Comparison of ENCODE assay signal across 11 cellular contexts in the genomic region with DNA sequence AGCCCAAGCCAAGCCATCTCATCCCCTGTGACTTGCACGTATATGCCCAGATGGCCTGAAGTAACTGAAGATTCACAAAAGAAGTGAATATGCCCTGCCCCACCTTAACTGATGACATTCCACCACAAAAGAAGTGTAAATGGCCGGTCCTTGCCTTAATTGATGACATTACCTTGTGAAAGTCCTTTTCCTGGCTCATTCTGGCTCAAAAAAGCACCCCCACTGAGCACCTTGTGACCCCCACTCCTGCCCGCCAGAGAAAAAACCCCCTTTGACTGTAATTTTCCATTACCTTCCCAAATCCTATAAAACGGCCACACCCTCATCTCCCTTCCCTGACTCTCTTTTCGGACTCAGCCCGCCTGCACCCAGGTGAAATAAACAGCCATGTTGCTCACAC. TPM values are rescaled to one million over a fixed set of nuclear protein-coding genes. Genes with fewer than 3 reads are reported as not detected.
"Had no signal": no experiment of that assay in that cellular context is flagged by ENCODE, and none has a peak within 500 bp of the region (broad histone marks: within the 10 kb centered on the region; RNA-seq: fewer than 3 reads in every experiment).

No MANE protein-coding gene starts in this region.

RNA-seq across cellular contexts. Expression of gene SERTM2, which starts 37.8 kb away (rescaled TPM):
- total RNA-seq: heart right ventricle; left cardiac atrium; left ventricle myocardium superior; lung microvascular endothelial cell; naive thymus-derived CD8-positive, alpha-beta T cell; neural crest cell; osteocyte; subcutaneous adipose tissue; thoracic aorta had no signal
- polyA plus RNA-seq: heart right ventricle; keratinocyte; naive thymus-derived CD8-positive, alpha-beta T cell; psoas muscle had no signal
